ENCODE assay signal across 30 cellular contexts in the genomic region with DNA sequence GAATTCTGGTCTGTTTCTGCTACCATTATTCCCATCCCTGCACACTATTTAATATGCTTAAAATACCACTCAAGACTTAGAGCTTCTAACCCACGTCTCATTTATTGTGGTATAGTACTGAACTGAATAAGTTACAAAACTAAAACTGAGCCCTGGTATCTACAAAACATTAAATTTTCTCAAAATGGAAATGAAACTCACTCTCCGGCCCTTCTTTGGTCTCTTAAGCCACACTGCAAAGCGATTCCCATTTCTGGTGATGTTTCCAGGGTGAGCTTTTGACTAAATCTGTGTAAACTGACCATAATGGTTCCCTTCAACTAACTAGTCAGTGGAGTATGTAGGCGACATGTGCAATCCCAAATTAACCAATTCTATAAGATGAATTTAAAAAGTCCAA. TPM values are rescaled to one million over a fixed set of nuclear protein-coding genes. Genes with fewer than 3 reads are reported as not detected.
A peak's percentile ranks its signal among the peaks of the same experiment; 100 is the strongest.
DNase-seq lines count a peak whose midpoint lies in the region; ATAC-seq, FAIRE-seq and TF ChIP-seq lines count a peak whose summit lies in the region.
"Had no signal": no experiment of that assay in that cellular context is flagged by ENCODE, and none has a peak within 500 bp of the region (broad histone marks: within the 10 kb centered on the region; RNA-seq: fewer than 3 reads in every experiment).

No MANE protein-coding gene starts in this region.

- peaks cover 27% of the 10 kb centered on the region for H3K36me3 ChIP-seq in neural progenitor cell
- H3K36me3 ChIP-seq: neutrophil had no signal

- no peak overlapping the region for H3K4me3 Mint-ChIP-seq in neural progenitor cell
- H3K4me3 Mint-ChIP-seq: brain had no signal

- peaks cover 36% of the 10 kb centered on the region for H4K20me1 ChIP-seq in neural progenitor cell (ENCODE audit: low read depth)

- no peak overlapping the region for H2AFZ ChIP-seq in neural progenitor cell (replicated peaks)

- TF ChIP-seq CTCF in GM12865 (IDR thresholded peaks at IDR 0.05; ENCODE audit: insufficient read depth, low read depth, low read length, missing control alignments) (no peak), neural progenitor cell (IDR thresholded peaks at IDR 0.05) (no peak)

- H3K27ac ChIP-seq in neural progenitor cell, result no peak overlapping the region
- H3K27ac ChIP-seq: A549, epithelial cell of prostate, neutrophil, testis had no signal

- H3K27me3 ChIP-seq in neural progenitor cell, result no peaks in the 10 kb centered on the region
- H3K27me3 ChIP-seq: BE2C, neutrophil, testis had no signal

- H3K4me3 ChIP-seq in GM12865 (ENCODE audit: low read depth, low read length) (no peak overlapping the region), neural progenitor cell (no peak overlapping the region)
- H3K4me3 ChIP-seq: A549, testis had no signal

- no peaks in the 10 kb centered on the region for H3K4me1 ChIP-seq in neural progenitor cell
- H3K4me1 ChIP-seq: BE2C, testis had no signal

- no peaks in the 10 kb centered on the region for H3F3A ChIP-seq in neural progenitor cell (ENCODE audit: low read depth)

- no peaks in the 10 kb centered on the region for H3K27me3 Mint-ChIP-seq in neural progenitor cell (ENCODE audit: insufficient read depth, low read depth)
- H3K27me3 Mint-ChIP-seq: brain, progenitor cell of endocrine pancreas had no signal

- no peak overlapping the region for H3K9ac ChIP-seq in neural progenitor cell

- H3K4me2 ChIP-seq in neural progenitor cell, result no peak overlapping the region
- H3K4me2 ChIP-seq: A549 had no signal

- FAIRE-seq in HTR-8/SVneo (lab: Jason Lieb, UNC), result no peak
- FAIRE-seq: A549, urothelium cell line had no signal

- H3K27ac Mint-ChIP-seq in neural progenitor cell, result no peak overlapping the region
- H3K27ac Mint-ChIP-seq: brain, progenitor cell of endocrine pancreas had no signal

- no peaks in the 10 kb centered on the region for H3K4me1 Mint-ChIP-seq in neural progenitor cell

- peaks cover 27% of the 10 kb centered on the region for H3K9me3 ChIP-seq in neural progenitor cell (ENCODE audit: low read depth)
- H3K9me3 ChIP-seq: BE2C, neutrophil, testis had no signal

- peak; percentile 46 for DNase-seq in GM12865 (ENCODE audit: low read depth)
- no peak for DNase-seq in DMS79 (lab: John Stamatoyannopoulos, UW)
- DNase-seq in medulla oblongata (ENCODE audit: extremely low spot score), result no peak
- no peak for DNase-seq in HTR-8/SVneo (ENCODE audit: insufficient read length, low spot score)
- no peak for DNase-seq in neural progenitor cell (ENCODE audit: low spot score)
- DNase-seq: activated CD4-positive, alpha-beta T cell treated with anti-CD3 and anti-CD28 coated beads, Interleukin-2, amount 50 U/mL, for 48 hours; activated CD4-positive, CD25-positive, alpha-beta regulatory T cell; activated CD8-positive, alpha-beta memory T cell treated with anti-CD3 and anti-CD28 coated beads, Interleukin-2, amount 50 U/mL, for 4 hours; activated gamma-delta T cell treated with Interleukin-2 at 50 U/mL for 16 hours; BE2C; GF-D8; HCEC 1CT; head of caudate nucleus; NCI-H2081; NCI-H446 treated with DMSO at 0.1 percent for 48 hours; OCI-M1; SHP77; stimulated activated CD4-positive, alpha-beta T cell treated with anti-CD3 and anti-CD28 coated beads, Interleukin-4, amount 100 ng/mL, for 4 hours; stimulated activated naive CD4-positive, alpha-beta T cell treated with Interleukin-2 at 50 U/mL for 16 hours; testis had no signal

- peaks cover 62% of the 10 kb centered on the region for H3K9me3 Mint-ChIP-seq in neural progenitor cell

- ATAC-seq in GM19455 (IDR thresholded peaks at IDR 0.05; ENCODE audit: unreplicated experiment) (peak; percentile 65), HG02852 (IDR thresholded peaks at IDR 0.05; ENCODE audit: unreplicated experiment) (peak; percentile 54), HG03520 (IDR thresholded peaks at IDR 0.05; ENCODE audit: unreplicated experiment) (peak; percentile 36)
- ATAC-seq: A549, sciatic nerve had no signal

- peaks cover 77% of the 10 kb centered on the region for H3K36me3 Mint-ChIP-seq in neural progenitor cell

- peaks cover 100% of the 10 kb centered on the region for H3K79me2 ChIP-seq in neural progenitor cell (ENCODE audit: low read depth)

RNA-seq across cellular contexts. Expression of a gene that starts 18.6 kb away (rescaled TPM):
- 35.4 and 56.6 TPM in 2 replicates for total RNA-seq in neural progenitor cell (ENCODE audit: low replicate concordance)
